13 cellular contexts compared by ENCODE assay signal in genomic region chr6:142821164-142821716, GRCh38.
DNase-seq lines count a peak whose midpoint lies in the region; ATAC-seq and TF ChIP-seq lines count a peak whose summit lies in the region.
"Had no signal": no experiment of that assay in that cellular context is flagged by ENCODE, and none has a peak within 500 bp of the region (broad histone marks: within the 10 kb centered on the region; RNA-seq: fewer than 3 reads in every experiment).

No MANE protein-coding gene starts in this region.

- no peaks in the 10 kb centered on the region for H3K27me3 Mint-ChIP-seq in activated CD8-positive, alpha-beta memory T cell treated with anti-CD3 and anti-CD28 coated beads, Interleukin-2, amount 10 ng/mL, durations not matched to agents 7 days and 5 days

- H3K27me3 ChIP-seq in fibroblast of lung (ENCODE audit: control insufficient read depth, insufficient read depth, low read length) (no peaks in the 10 kb centered on the region), spleen (replicated peaks in 1 of 7) (no peaks in the 10 kb centered on the region)
- H3K27me3 ChIP-seq: right lobe of liver had no signal

- TF ChIP-seq CTCF in OCI-LY7 (conservative IDR thresholded peaks at IDR 0.05; ENCODE audit: low read length) (no peak), fibroblast of lung (conservative IDR thresholded peaks at IDR 0.05 in 1 of 2, IDR thresholded peaks at IDR 0.05 in 1 of 2; ENCODE audit: low read depth in 1 of 2, low read length in 2 of 2) (no peak), spleen (IDR thresholded peaks at IDR 0.05 in 8 of 11, conservative IDR thresholded peaks at IDR 0.05 in 3 of 11) (no peak)

- peak overlapping the region; percentile 90 for H3K27ac Mint-ChIP-seq in activated CD8-positive, alpha-beta memory T cell treated with anti-CD3 and anti-CD28 coated beads, Interleukin-2, amount 10 ng/mL, durations not matched to agents 7 days and 5 days

- H3K9me2 ChIP-seq in OCI-LY7 (ENCODE audit: insufficient read depth, low read length), result no peaks in the 10 kb centered on the region

- H3K36me3 Mint-ChIP-seq in activated CD8-positive, alpha-beta memory T cell treated with anti-CD3 and anti-CD28 coated beads, Interleukin-2, amount 10 ng/mL, durations not matched to agents 7 days and 5 days, result peaks cover 29% of the 10 kb centered on the region

- H3K9me3 ChIP-seq in OCI-LY7 (ENCODE audit: low read length) (no peaks in the 10 kb centered on the region), fibroblast of lung (ENCODE audit: control insufficient read depth, insufficient read depth, low read depth, low read length) (no peaks in the 10 kb centered on the region), spleen (peaks cover 0 to 6% (median 0%) of the 10 kb centered on the region in 8 donors)
- H3K9me3 ChIP-seq: right lobe of liver had no signal

- H3K36me3 ChIP-seq in OCI-LY7 (ENCODE audit: insufficient read depth, low read length), result peaks cover 15% of the 10 kb centered on the region
- no peaks in the 10 kb centered on the region for H3K36me3 ChIP-seq in fibroblast of lung (ENCODE audit: control insufficient read depth, insufficient read depth, low read length)
- H3K36me3 ChIP-seq in spleen, result no peaks in the 10 kb centered on the region
- H3K36me3 ChIP-seq: right lobe of liver had no signal

- peaks cover 59% of the 10 kb centered on the region for H3K4me1 Mint-ChIP-seq in activated CD8-positive, alpha-beta memory T cell treated with anti-CD3 and anti-CD28 coated beads, Interleukin-2, amount 10 ng/mL, durations not matched to agents 7 days and 5 days

- H3K9me3 Mint-ChIP-seq in activated CD8-positive, alpha-beta memory T cell treated with anti-CD3 and anti-CD28 coated beads, Interleukin-2, amount 10 ng/mL, durations not matched to agents 7 days and 5 days (ENCODE audit: low read depth), result no peaks in the 10 kb centered on the region

- CTCF ChIA-PET in activated CD8-positive, alpha-beta memory T cell treated with anti-CD3 and anti-CD28 coated beads, Interleukin-2, amount 10 ng/mL, durations not matched to agents 7 days and 5 days (lab: Charles Lee), result interaction anchor here (1.3 to 1.5 kb wide), 2 partner anchors 20 to 114 kb away, joined by 3 to 4 read pairs; no protein-coding TSS in a partner anchor
- CTCF ChIA-PET in OCI-LY7 (lab: Charles Lee; ENCODE audit: unreplicated experiment), result interaction anchor here (0.6 kb wide), 1 partner anchor 117 kb away, joined by 3 read pairs; no protein-coding TSS in a partner anchor

- no peak overlapping the region for H3K9ac ChIP-seq in fibroblast of lung (ENCODE audit: insufficient read depth, low read length)

- DNase-seq in activated CD8-positive, alpha-beta memory T cell treated with anti-CD3 and anti-CD28 coated beads, Interleukin-2, amount 10 ng/mL, durations not matched to agents 7 days and 5 days, result no peak
- no peak for DNase-seq in activated CD8-positive, alpha-beta memory T cell treated with anti-CD3 and anti-CD28 coated beads for 24 hours
- DNase-seq in OCI-LY7 (ENCODE audit: low spot score) (no peak), fibroblast of lung (ENCODE audit: low read depth in 2 of 2) (no peak), spleen (no peak), HK-2 (ENCODE audit: unreplicated experiment) (no peak), GM03348 (ENCODE audit: low spot score) (no peak)
- DNase-seq: ACHN; activated CD4-positive, alpha-beta T cell treated with anti-CD3 and anti-CD28 coated beads for 4 hours; kidney glomerular epithelial cell; NCI-H187 treated with DMSO at 0.1 percent for 48 hours had no signal

- peaks cover 35% of the 10 kb centered on the region for H3K4me1 ChIP-seq in OCI-LY7 (ENCODE audit: insufficient read depth, low read length, poor library complexity, severe bottlenecking)
- peaks cover 15% of the 10 kb centered on the region for H3K4me1 ChIP-seq in fibroblast of lung (ENCODE audit: control insufficient read depth, extremely low read depth, insufficient read depth, low read length)
- peaks cover 29 to 86% (median 50%) of the 10 kb centered on the region in 6 donors for H3K4me1 ChIP-seq in spleen

- H3K4me2 ChIP-seq in OCI-LY7 (ENCODE audit: low read length) (peak overlapping the region; percentile 98; the same call in 1 of the 2 replicates), fibroblast of lung (ENCODE audit: extremely low read depth, insufficient read depth, low read length) (peak overlapping the region; percentile 77)

- WGBS in spleen, 5 donors, result 77 to 88% (median 84%) methylated on average over 6 of the region's 6 CpGs

- H3K79me2 ChIP-seq in OCI-LY7 (ENCODE audit: insufficient read depth, low read depth, low read length) (peaks cover 25% of the 10 kb centered on the region; the same call in 1 of the 2 replicates), fibroblast of lung (ENCODE audit: control insufficient read depth, insufficient read depth, low read length) (peaks cover 17% of the 10 kb centered on the region)

- POLR2A ChIA-PET in OCI-LY7 (lab: Charles Lee), result interaction anchor here (0.6 to 4.5 kb wide), 7 partner anchors 13 to 62 kb away, joined by 3 to 26 read pairs (median 5); no protein-coding TSS in a partner anchor

- H2AFZ ChIP-seq in OCI-LY7 (ENCODE audit: low read length) (no peak overlapping the region), fibroblast of lung (ENCODE audit: low read length) (no peak overlapping the region)

- H3K27ac ChIP-seq in OCI-LY7 (ENCODE audit: low read depth, low read length, poor library complexity, severe bottlenecking) (peak overlapping the region; percentile 60), fibroblast of lung (ENCODE audit: insufficient read depth, low read length) (no peak overlapping the region), spleen (peak overlapping the region; percentile 2 to 92 (median 86))

- no TSS peak for BruUV-seq in OCI-LY7 (replicated peaks; lab: Mats Ljungman, UMichigan)

- ATAC-seq in activated CD8-positive, alpha-beta memory T cell treated with anti-CD3 and anti-CD28 coated beads, Interleukin-2, amount 10 ng/mL, durations not matched to agents 7 days and 5 days, result no peak
- ATAC-seq in HG03520 (IDR thresholded peaks at IDR 0.05; ENCODE audit: unreplicated experiment), result no peak

- H3K4me3 ChIP-seq in OCI-LY7 (ENCODE audit: low read depth, low read length, poor library complexity, severe bottlenecking), result no peak overlapping the region
- no peak overlapping the region for H3K4me3 ChIP-seq in fibroblast of lung (replicated peaks in 1 of 4; ENCODE audit: control extremely low read depth in 1 of 4, insufficient read depth in 1 of 4, low read depth in 3 of 4, low read length in 4 of 4)
- H3K4me3 ChIP-seq in spleen, result no peak overlapping the region
- H3K4me3 ChIP-seq: right lobe of liver had no signal

- intact Hi-C loops in OCI-LY7 (cut with micrococcal nuclease; ENCODE audit: unreplicated experiment), result no loop called here
- intact Hi-C loops in spleen (cut with DNase I; ENCODE audit: low total_unique reads), result loop anchor here (10.0 kb wide), 1 partner anchor 124 kb away; the partner anchor contains the start of gene HIVEP2

- no peak overlapping the region for H3K4me3 Mint-ChIP-seq in activated CD8-positive, alpha-beta memory T cell treated with anti-CD3 and anti-CD28 coated beads, Interleukin-2, amount 10 ng/mL, durations not matched to agents 7 days and 5 days

- H4K20me1 ChIP-seq in OCI-LY7 (ENCODE audit: insufficient read depth, low read length) (no peaks in the 10 kb centered on the region), fibroblast of lung (ENCODE audit: control insufficient read depth, extremely low read depth, insufficient read depth, low read length) (no peaks in the 10 kb centered on the region)

- TF ChIP-seq POLR2A in spleen (IDR thresholded peaks at IDR 0.05), result no peak
